8 cellular contexts compared by ENCODE assay signal in the genomic region with DNA sequence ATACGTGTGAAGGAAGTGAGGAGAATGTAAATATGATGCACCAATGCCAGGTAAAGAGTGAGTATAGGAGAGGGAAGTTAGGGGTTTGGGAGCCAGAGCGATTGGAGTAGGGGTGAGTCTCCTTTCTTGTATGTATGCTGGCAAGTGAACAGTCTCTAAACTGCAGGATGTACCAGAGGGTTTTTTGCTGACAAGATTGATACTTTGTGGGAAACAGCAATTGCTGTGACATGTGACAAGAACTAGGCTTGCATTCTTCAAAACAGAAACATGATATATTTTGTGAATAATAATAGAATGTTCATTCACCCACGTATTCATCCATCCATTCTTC. TPM values are rescaled to one million over a fixed set of nuclear protein-coding genes. Genes with fewer than 3 reads are reported as not detected.
DNase-seq lines count a peak whose midpoint lies in the region; ATAC-seq, FAIRE-seq and TF ChIP-seq lines count a peak whose summit lies in the region.

No MANE protein-coding gene starts in this region.

- H3K36me3 ChIP-seq in H7 (replicated peaks; ENCODE audit: control insufficient read depth, insufficient read depth, low read length) (no peaks in the 10 kb centered on the region), colonic mucosa (no peaks in the 10 kb centered on the region)

- FAIRE-seq in urothelium cell line (lab: Jason Lieb, UNC): no peak

- H3K9me3 ChIP-seq in colonic mucosa: no peaks in the 10 kb centered on the region

- DNase-seq in H7 (no peak), NCI-H526 (lab: John Stamatoyannopoulos, UW) (peak; percentile 9 to 41), colonic mucosa (no peak), midbrain (lab: John Stamatoyannopoulos, UW) (peak; percentile 34), urothelium cell line (ENCODE audit: low spot score) (no peak), DMS 273 (lab: John Stamatoyannopoulos, UW; ENCODE audit: unreplicated experiment) (no peak), GOT3 (lab: John Stamatoyannopoulos, UW) (no peak)

- peak; percentile 54 for ATAC-seq in GM18498 (IDR thresholded peaks at IDR 0.05; ENCODE audit: unreplicated experiment)

- H3K27me3 ChIP-seq in H7 (ENCODE audit: control insufficient read depth, insufficient read depth, low read length) (no peaks in the 10 kb centered on the region), colonic mucosa (no peaks in the 10 kb centered on the region)

- H3K4me3 ChIP-seq in H7 (ENCODE audit: insufficient read depth, low read depth, low read length) (peak overlapping the region; percentile 58), colonic mucosa (peak overlapping the region; percentile 46)

- H3K27ac ChIP-seq in colonic mucosa: peak overlapping the region; percentile 52

- no peaks in the 10 kb centered on the region for H3K4me1 ChIP-seq in colonic mucosa

- intact Hi-C loops in colonic mucosa (cut with DNase I): no loop called here

- peak overlapping the region; percentile 57 to 73 for H3K9ac ChIP-seq in colonic mucosa (ENCODE audit: low read depth in 2 of 2, low read length in 2 of 2)

- TF ChIP-seq CTCF in colonic mucosa (IDR thresholded peaks at IDR 0.05): no peak

RNA-seq across cellular contexts. Expression of a gene that starts 0.7 kb away (rescaled TPM):
- total RNA-seq in H7 (2014; rRNA removed; shearing (Covaris generic)): 9.6 and 9.9 TPM in 2 replicates
- total RNA-seq in colonic mucosa: 1 to 10 TPM; 6.1 to 8.5 TPM

Comparison
In these comparisons a context has a peak if more than half of its experiments do, and no peak if none do; other contexts are left out.
1. DNase-seq: peak in NCI-H526 (2 of 2) and midbrain (single experiment); none in H7 (single experiment), colonic mucosa (single experiment), urothelium cell line (single experiment), DMS 273 (single experiment) and GOT3 (single experiment).